7 cellular contexts compared by ENCODE assay signal in the genomic region with DNA sequence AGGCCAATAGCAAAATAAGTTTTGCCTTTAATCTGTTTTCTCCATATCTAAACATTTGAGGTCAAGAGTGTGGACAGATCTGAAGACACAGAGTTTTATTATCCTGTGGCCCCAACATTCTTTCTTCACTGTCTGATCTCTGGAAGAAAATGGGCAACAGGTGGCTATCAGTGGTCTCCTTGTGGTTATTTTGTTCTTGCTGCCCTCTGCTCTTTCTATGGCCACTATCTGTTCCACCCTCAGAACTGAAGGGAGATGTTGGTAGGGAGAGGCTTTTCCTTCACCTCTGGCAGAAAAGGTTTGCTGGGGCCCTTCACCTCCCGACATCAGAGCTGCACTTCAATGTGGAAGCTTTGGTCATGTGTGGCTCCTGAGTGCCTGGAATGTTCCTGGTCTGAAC. TPM values are rescaled to one million over a fixed set of nuclear protein-coding genes. Genes with fewer than 3 reads are reported as not detected.
DNase-seq lines count a peak whose midpoint lies in the region; ATAC-seq, FAIRE-seq and TF ChIP-seq lines count a peak whose summit lies in the region.
"Not testable (repeated sequence)": the region's sequence is repeated elsewhere in the genome, so short reads cannot be mapped to it uniquely, and the experiment has no call there.

No MANE protein-coding gene starts in this region.

- peaks cover 27% of the 10 kb centered on the region for H3K36me3 ChIP-seq in Karpas-422 (ENCODE audit: insufficient read depth, low read length)
- peaks cover 15 to 25% of the 10 kb centered on the region in 2 experiments for H3K36me3 ChIP-seq in SK-N-SH (replicated peaks in 1 of 2; ENCODE audit: control insufficient read depth in 1 of 2, insufficient read depth in 2 of 2, low read length in 1 of 2)
- H3K36me3 ChIP-seq in HepG2 (replicated peaks in 1 of 2; ENCODE audit: control insufficient read depth in 1 of 2, insufficient read depth in 2 of 2, low read length in 2 of 2): not testable (repeated sequence)
- peaks cover 20% of the 10 kb centered on the region for H3K36me3 ChIP-seq in osteoblast (ENCODE audit: insufficient read depth, low read length)

- H3K4me1 ChIP-seq in Karpas-422 (ENCODE audit: low read length) (peaks cover 12% of the 10 kb centered on the region), HepG2 (ENCODE audit: insufficient read depth, low read length) (peaks cover 35% of the 10 kb centered on the region)
- H3K4me1 ChIP-seq in SK-N-SH (ENCODE audit: control insufficient read depth in 1 of 2, insufficient read depth in 2 of 2, low read depth in 1 of 2, low read length in 1 of 2); osteoblast (ENCODE audit: insufficient read depth, low read length): not testable (repeated sequence)

- peak; percentile 15 for FAIRE-seq in HepG2 (lab: Jason Lieb, UNC)

- not testable (repeated sequence) for H3K9ac ChIP-seq in Karpas-422 (ENCODE audit: low read length); SK-N-SH; HepG2 (ENCODE audit: insufficient read depth, low read depth, low read length)

- H3K27me3 ChIP-seq in Karpas-422 (ENCODE audit: low read length); SK-N-SH (ENCODE audit: insufficient read depth); HepG2 (ENCODE audit: control insufficient read depth in 1 of 2, insufficient read depth in 2 of 2, low read length in 2 of 2); osteoblast (ENCODE audit: insufficient read depth, low read length): not testable (repeated sequence)

- not testable (repeated sequence) for H3K4me3 ChIP-seq in Karpas-422 (ENCODE audit: low read length); SK-N-SH (ENCODE audit: low read depth in 2 of 2, low read length in 1 of 2); HepG2 (replicated peaks in 1 of 3; ENCODE audit: insufficient read depth in 1 of 3, low read depth in 2 of 3, low read length in 3 of 3); osteoblast (ENCODE audit: insufficient read depth, low read length)

- H2AFZ ChIP-seq in Karpas-422 (ENCODE audit: low read length) (0 out of 2 replicates have a peak overlapping the region, but pooled peaks have one; percentile 46), SK-N-SH (ENCODE audit: low read depth) (peak overlapping the region; percentile 72; the same call in 1 of the 2 replicates), HepG2 (ENCODE audit: low read length) (peak overlapping the region; percentile 54), osteoblast (ENCODE audit: low read length) (peak overlapping the region; percentile 93)

- not testable (repeated sequence) for TF ChIP-seq POLR2A in HepG2 (IDR thresholded peaks at IDR 0.05; ENCODE audit: insufficient read depth in 1 of 2, low read depth in 2 of 2, low read length in 2 of 2)

- DNase-seq in CMK (ENCODE audit: low read depth): peak; percentile 43
- DNase-seq in Karpas-422; SK-N-SH; activated CD4-positive, alpha-beta T cell treated with anti-CD3 and anti-CD28 coated beads, Interleukin-2, amount 10 ng/mL, durations not matched to agents 7 days and 5 days; HepG2 (ENCODE audit: low spot score); osteoblast (ENCODE audit: insufficient read length, low spot score, missing footprints): not testable (repeated sequence)

- not testable (repeated sequence) for H3F3A ChIP-seq in SK-N-SH (replicated peaks; ENCODE audit: insufficient read depth)

- 90% methylated on average over 1 of the region's 1 CpG for WGBS in SK-N-SH (ENCODE audit: low lambda C conversion rate)
- WGBS in HepG2 (ENCODE audit: low lambda C conversion rate): 88% methylated on average over 1 of the region's 1 CpG

- not testable (repeated sequence) for H3K9me3 ChIP-seq in Karpas-422 (ENCODE audit: low read length); SK-N-SH; HepG2 (ENCODE audit: low read length); osteoblast (ENCODE audit: low read depth, low read length)

- not testable (repeated sequence) for TF ChIP-seq RAD21 in SK-N-SH (IDR thresholded peaks at IDR 0.05; ENCODE audit: low read length); HepG2 (CRISPR knock-in tag; IDR thresholded peaks at IDR 0.05)

- not testable (repeated sequence) for H3K4me3 Mint-ChIP-seq in activated CD4-positive, alpha-beta T cell treated with anti-CD3 and anti-CD28 coated beads, Interleukin-2, amount 10 ng/mL, durations not matched to agents 7 days and 5 days
- peak overlapping the region in 3 of 5 experiments; percentile 40 to 99 (median 46) for H3K4me3 Mint-ChIP-seq in brain

- peaks cover 40% of the 10 kb centered on the region for H3K36me3 Mint-ChIP-seq in activated CD4-positive, alpha-beta T cell treated with anti-CD3 and anti-CD28 coated beads, Interleukin-2, amount 10 ng/mL, durations not matched to agents 7 days and 5 days (ENCODE audit: low read depth)
- peaks cover 41% of the 10 kb centered on the region for H3K36me3 Mint-ChIP-seq in brain

- H3K27ac Mint-ChIP-seq in activated CD4-positive, alpha-beta T cell treated with anti-CD3 and anti-CD28 coated beads, Interleukin-2, amount 10 ng/mL, durations not matched to agents 7 days and 5 days: peak overlapping the region; percentile 46
- H3K27ac Mint-ChIP-seq in brain: not testable (repeated sequence)

- peaks cover 26% of the 10 kb centered on the region for H3K4me1 Mint-ChIP-seq in activated CD4-positive, alpha-beta T cell treated with anti-CD3 and anti-CD28 coated beads, Interleukin-2, amount 10 ng/mL, durations not matched to agents 7 days and 5 days
- H3K4me1 Mint-ChIP-seq in brain: peaks cover 32% of the 10 kb centered on the region

- TF ChIP-seq EP300 in SK-N-SH (IDR thresholded peaks at IDR 0.05; ENCODE audit: borderline replicate concordance in 1 of 2, low read depth in 1 of 2, low read length in 1 of 2); HepG2 (IDR thresholded peaks at IDR 0.05; ENCODE audit: low read depth in 2 of 2, low read length in 2 of 2); HepG2 (CRISPR knock-in tag; IDR thresholded peaks at IDR 0.05; ENCODE audit: borderline replicate concordance): not testable (repeated sequence)

- not testable (repeated sequence) for H3K27ac ChIP-seq in Karpas-422 (ENCODE audit: low read length); SK-N-SH (ENCODE audit: low read depth in 2 of 2, low read length in 1 of 2); HepG2 (ENCODE audit: extremely low read length, insufficient read depth, low read length); osteoblast (ENCODE audit: low read depth, low read length)

- CTCF ChIA-PET in SK-N-SH (lab: Yijun Ruan, JAX); HepG2 (lab: Yijun Ruan, JAX; ENCODE audit: low intra/inter-chr PET ratio, low total read pairs): not testable (repeated sequence)
- CTCF ChIA-PET in activated CD4-positive, alpha-beta T cell treated with anti-CD3 and anti-CD28 coated beads, Interleukin-2, amount 10 ng/mL, durations not matched to agents 7 days and 5 days (lab: Charles Lee): interaction anchor here (1.4 kb wide), 1 partner anchor 11 kb away, joined by 4 read pairs; no protein-coding TSS in a partner anchor

- not testable (repeated sequence) for H4K20me1 ChIP-seq in Karpas-422 (ENCODE audit: insufficient read depth, low read depth, low read length); SK-N-SH (ENCODE audit: insufficient read depth); HepG2 (ENCODE audit: insufficient read depth, low read length); osteoblast (ENCODE audit: insufficient read depth, low read length)

- H3K9me3 Mint-ChIP-seq in activated CD4-positive, alpha-beta T cell treated with anti-CD3 and anti-CD28 coated beads, Interleukin-2, amount 10 ng/mL, durations not matched to agents 7 days and 5 days: peaks cover 11% of the 10 kb centered on the region
- peaks cover 11 to 20% (median 14%) of the 10 kb centered on the region in 5 experiments for H3K9me3 Mint-ChIP-seq in brain

- H3K9me2 ChIP-seq in Karpas-422 (replicated peaks; ENCODE audit: insufficient read depth, low read length); SK-N-SH: not testable (repeated sequence)

- H3K4me2 ChIP-seq in Karpas-422 (ENCODE audit: low read depth, low read length, poor library complexity, severe bottlenecking); SK-N-SH; HepG2 (ENCODE audit: low read depth, low read length); osteoblast (ENCODE audit: insufficient read depth, low read length): not testable (repeated sequence)

- not testable (repeated sequence) for BruUV-seq in HepG2 (replicated peaks; lab: Mats Ljungman, UMichigan)

- TF ChIP-seq CTCF in SK-N-SH (IDR thresholded peaks at IDR 0.05); brain (conservative IDR thresholded peaks at IDR 0.05); HepG2 (CRISPR knock-in tag; IDR thresholded peaks at IDR 0.05); osteoblast (IDR thresholded peaks at IDR 0.05; ENCODE audit: extremely low read depth, low read depth, low read length): not testable (repeated sequence)

- ATAC-seq in HepG2: not testable (repeated sequence)

- not testable (repeated sequence) for H3K27me3 Mint-ChIP-seq in activated CD4-positive, alpha-beta T cell treated with anti-CD3 and anti-CD28 coated beads, Interleukin-2, amount 10 ng/mL, durations not matched to agents 7 days and 5 days; brain

- intact Hi-C loops in HepG2 (cut with micrococcal nuclease; ENCODE audit: unreplicated experiment): not testable (repeated sequence)

- POLR2A ChIA-PET in SK-N-SH (lab: Yijun Ruan, JAX) (interaction anchor here (1.0 to 2.4 kb wide), 3 partner anchors 14 to 141 kb away, joined by 4 to 8 read pairs (median 5); partner anchors contain the start of gene ZNF714), HepG2 (lab: Yijun Ruan, JAX) (interaction anchor here (1.0 to 1.8 kb wide), 5 partner anchors 10 to 626 kb away, joined by 3 to 10 read pairs (median 5); partner anchors contain the start of genes ZNF100, ZNF430 and ZNF714)
- POLR2A ChIA-PET in activated CD4-positive, alpha-beta T cell treated with anti-CD3 and anti-CD28 coated beads, Interleukin-2, amount 10 ng/mL, durations not matched to agents 7 days and 5 days (lab: Charles Lee): not testable (repeated sequence)

- H3K79me2 ChIP-seq in Karpas-422 (ENCODE audit: low read length) (peaks cover 38% of the 10 kb centered on the region), SK-N-SH (ENCODE audit: insufficient read depth) (peaks cover 35% of the 10 kb centered on the region), HepG2 (ENCODE audit: insufficient read depth, low read length) (peaks cover 12% of the 10 kb centered on the region), osteoblast (ENCODE audit: insufficient read depth, low read length) (peaks cover 18% of the 10 kb centered on the region)

- in situ Hi-C loops in HepG2 (cut with HindIII; ENCODE audit: extremely low pct_ligation_motif_present, low pct_unique_long_range_greater_than_20kb): not testable (repeated sequence)

RNA-seq across cellular contexts. Expression of gene ZNF431, which starts 0.8 kb away (rescaled TPM):
- 13.1 and 19.5 TPM in 2 replicates for total RNA-seq in Karpas-422 (2014; rRNA removed; shearing (Covaris generic); ENCODE audit: low replicate concordance)
- polyA plus RNA-seq in SK-N-SH (2012; rRNA removed) (2.4 and 3.8 TPM in 2 replicates), brain (ENCODE audit: insufficient read depth, low read depth, low replicate concordance) (4.5 TPM), HepG2 (2011; rRNA removed) (4.4 TPM in 2 replicates)
- 2.2 and 2.5 TPM in 2 replicates for polyA plus RNA-seq in SK-N-SH (2012; cell fraction: cytosol; rRNA removed)
- polyA plus RNA-seq in SK-N-SH (2012; cell fraction: nucleus; rRNA removed): 6.2 and 9.6 TPM in 2 replicates
- 10 to 100 TPM; 20.2 to 25.8 TPM for total RNA-seq in activated CD4-positive, alpha-beta T cell treated with anti-CD3 and anti-CD28 coated beads, Interleukin-2, amount 10 ng/mL, durations not matched to agents 7 days and 5 days
- total RNA-seq in HepG2 (2016; rRNA removed; fragmentation: Illumina TruSeq; extraction: Trizol) (11.8 and 14.6 TPM in 2 replicates), osteoblast (3.8 and 4.0 TPM in 2 replicates)
- 2.2 and 2.4 TPM in 2 replicates for total RNA-seq in HepG2 (2016; cell fraction: cytosol; rRNA removed; fragmentation: Illumina TruSeq; extraction: Trizol; ENCODE audit: low read depth)
- 15.1 and 15.2 TPM in 2 replicates for total RNA-seq in HepG2 (2016; cell fraction: insoluble cytoplasmic fraction; rRNA removed; fragmentation: Illumina TruSeq; extraction: Trizol)
- 4.6 and 6.6 TPM in 2 replicates for total RNA-seq in HepG2 (2016; cell fraction: membrane; rRNA removed; fragmentation: Illumina TruSeq; extraction: Trizol)
- total RNA-seq in HepG2 (2016; cell fraction: nucleus; rRNA removed; fragmentation: Illumina TruSeq; extraction: Trizol): 16.6 and 19.2 TPM in 2 replicates
- polyA plus RNA-seq in HepG2 (2011; cell fraction: cytosol; rRNA removed): 1.7 and 2.3 TPM in 2 replicates
- 4.7 and 5.1 TPM in 2 replicates for polyA plus RNA-seq in HepG2 (2011; cell fraction: nucleus; rRNA removed)
- polyA plus RNA-seq in HepG2 (2012): 4.5 and 6.0 TPM in 2 replicates
- 1.8 and 2.2 TPM in 2 replicates for polyA plus RNA-seq in HepG2 (2016; cell fraction: cytosol; fragmentation: Illumina TruSeq; extraction: Trizol; ENCODE audit: low read depth)
- 9.4 and 12.1 TPM in 2 replicates for polyA plus RNA-seq in HepG2 (2016; cell fraction: insoluble cytoplasmic fraction; fragmentation: Illumina TruSeq; extraction: Trizol; ENCODE audit: low read depth)
- polyA plus RNA-seq in HepG2 (2016; cell fraction: membrane; fragmentation: Illumina TruSeq; extraction: Trizol; ENCODE audit: low read depth): 2.0 and 2.9 TPM in 2 replicates
- polyA plus RNA-seq in HepG2 (2016; cell fraction: nucleus; fragmentation: Illumina TruSeq; extraction: Trizol; ENCODE audit: insufficient read depth, low read depth): 27.5 and 29.1 TPM in 2 replicates
- polyA minus RNA-seq in HepG2 (2011; rRNA and poly(A)+ RNA removed; ENCODE audit: low replicate concordance): 24.7 and 36.7 TPM in 2 replicates
- polyA minus RNA-seq in HepG2 (2011; cell fraction: cytosol; rRNA and poly(A)+ RNA removed): 5.7 and 7.5 TPM in 2 replicates
- polyA minus RNA-seq in HepG2 (2011; cell fraction: nucleus; rRNA and poly(A)+ RNA removed): 50.9 and 56.7 TPM in 2 replicates

RNA-seq across cellular contexts. Expression of gene ZNF714, which starts 59.0 kb away (rescaled TPM):
- 17.2 and 44.9 TPM in 2 replicates for total RNA-seq in Karpas-422 (2014; rRNA removed; shearing (Covaris generic); ENCODE audit: low replicate concordance)
- polyA plus RNA-seq in SK-N-SH (2012; rRNA removed): 5.4 and 6.0 TPM in 2 replicates
- 7.7 TPM in 2 replicates for polyA plus RNA-seq in SK-N-SH (2012; cell fraction: cytosol; rRNA removed)
- polyA plus RNA-seq in SK-N-SH (2012; cell fraction: nucleus; rRNA removed): 3.3 and 7.2 TPM in 2 replicates
- 10 to 100 TPM; 22.0 to 24.7 TPM for total RNA-seq in activated CD4-positive, alpha-beta T cell treated with anti-CD3 and anti-CD28 coated beads, Interleukin-2, amount 10 ng/mL, durations not matched to agents 7 days and 5 days
- polyA plus RNA-seq in brain (ENCODE audit: insufficient read depth, low read depth, low replicate concordance): 6.6 TPM
- total RNA-seq in HepG2 (2016; rRNA removed; fragmentation: Illumina TruSeq; extraction: Trizol): 27.8 and 36.6 TPM in 2 replicates
- 8.7 and 10.5 TPM in 2 replicates for total RNA-seq in HepG2 (2016; cell fraction: cytosol; rRNA removed; fragmentation: Illumina TruSeq; extraction: Trizol; ENCODE audit: low read depth)
- total RNA-seq in HepG2 (2016; cell fraction: insoluble cytoplasmic fraction; rRNA removed; fragmentation: Illumina TruSeq; extraction: Trizol): 25.9 and 38.0 TPM in 2 replicates
- 20.1 and 22.1 TPM in 2 replicates for total RNA-seq in HepG2 (2016; cell fraction: membrane; rRNA removed; fragmentation: Illumina TruSeq; extraction: Trizol)
- 22.1 and 30.3 TPM in 2 replicates for total RNA-seq in HepG2 (2016; cell fraction: nucleus; rRNA removed; fragmentation: Illumina TruSeq; extraction: Trizol)
- polyA plus RNA-seq in HepG2 (2011; rRNA removed): 3.5 and 6.7 TPM in 2 replicates
- polyA plus RNA-seq in HepG2 (2011; cell fraction: cytosol; rRNA removed): 2.2 and 2.5 TPM in 2 replicates
- polyA plus RNA-seq in HepG2 (2011; cell fraction: nucleus; rRNA removed): 3.4 and 4.2 TPM in 2 replicates
- 2.4 and 5.2 TPM in 2 replicates for polyA plus RNA-seq in HepG2 (2012)
- 6.2 and 7.2 TPM in 2 replicates for polyA plus RNA-seq in HepG2 (2016; cell fraction: cytosol; fragmentation: Illumina TruSeq; extraction: Trizol; ENCODE audit: low read depth)
- 13.5 and 15.8 TPM in 2 replicates for polyA plus RNA-seq in HepG2 (2016; cell fraction: insoluble cytoplasmic fraction; fragmentation: Illumina TruSeq; extraction: Trizol; ENCODE audit: low read depth)
- polyA plus RNA-seq in HepG2 (2016; cell fraction: membrane; fragmentation: Illumina TruSeq; extraction: Trizol; ENCODE audit: low read depth): 8.7 and 9.6 TPM in 2 replicates
- polyA plus RNA-seq in HepG2 (2016; cell fraction: nucleus; fragmentation: Illumina TruSeq; extraction: Trizol; ENCODE audit: insufficient read depth, low read depth): 22.5 and 23.4 TPM in 2 replicates
- 8.0 and 15.9 TPM in 2 replicates for polyA minus RNA-seq in HepG2 (2011; rRNA and poly(A)+ RNA removed; ENCODE audit: low replicate concordance)
- polyA minus RNA-seq in HepG2 (2011; cell fraction: cytosol; rRNA and poly(A)+ RNA removed): 5.8 and 7.2 TPM in 2 replicates
- 13.4 and 14.5 TPM in 2 replicates for polyA minus RNA-seq in HepG2 (2011; cell fraction: nucleus; rRNA and poly(A)+ RNA removed)
- total RNA-seq in osteoblast: 5.1 and 5.6 TPM in 2 replicates
